16 cellular contexts compared by ENCODE assay signal in the genomic region with DNA sequence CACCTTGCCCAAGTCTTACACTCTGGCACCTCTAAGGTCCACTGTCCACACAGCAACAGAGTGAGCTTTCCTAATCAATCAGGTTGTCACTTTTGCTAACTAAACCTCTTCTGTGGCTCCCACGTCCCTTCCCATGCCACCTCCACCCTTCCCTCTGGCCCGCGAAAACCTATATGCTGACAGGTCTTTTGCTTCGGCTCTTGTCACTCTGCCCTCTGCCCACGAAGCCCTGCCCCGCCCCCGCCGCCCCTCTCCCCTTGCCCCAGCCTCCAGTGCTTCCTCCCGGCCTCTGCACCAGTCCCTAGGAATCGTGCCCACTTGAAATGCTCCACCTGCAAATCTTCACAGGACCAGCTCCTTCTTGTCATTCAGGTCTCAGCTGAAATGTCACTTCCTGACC. TPM values are rescaled to one million over a fixed set of nuclear protein-coding genes. Genes with fewer than 3 reads are reported as not detected.
A peak's percentile ranks its signal among the peaks of the same experiment; 100 is the strongest.
DNase-seq lines count a peak whose midpoint lies in the region; ATAC-seq and TF ChIP-seq lines count a peak whose summit lies in the region.
"Had no signal": no experiment of that assay in that cellular context is flagged by ENCODE, and none has a peak within 500 bp of the region (broad histone marks: within the 10 kb centered on the region; RNA-seq: fewer than 3 reads in every experiment).

No MANE protein-coding gene starts in this region.

- ATAC-seq in natural killer cell treated with Interleukin-12 subunit alpha and Interleukin-12 subunit beta and Interleukin-15 and Interleukin-18, amount 100 ng/mL, for 72 hours: no peak
- ATAC-seq in natural killer cell (no peak), HG03439 (IDR thresholded peaks at IDR 0.05; ENCODE audit: unreplicated experiment) (no peak)
- no peak for ATAC-seq in activated CD8-positive, alpha-beta T cell treated with anti-CD3 and anti-CD28 coated beads for 36 hours
- ATAC-seq: mucosa of descending colon had no signal

- no peaks in the 10 kb centered on the region for H3K27me3 ChIP-seq in mesenchymal stem cell (ENCODE audit: control insufficient read depth in 1 of 2, insufficient read depth in 1 of 2, low read length in 2 of 2)

- no peak for DNase-seq in natural killer cell treated with Interleukin-12 subunit alpha and Interleukin-12 subunit beta and Interleukin-15 and Interleukin-18, amount 100 ng/mL, for 72 hours (ENCODE audit: low spot score)
- DNase-seq in natural killer cell (no peak), mesenchymal stem cell (no peak), cerebellar cortex (ENCODE audit: low spot score) (no peak), OCI-M2 (lab: John Stamatoyannopoulos, UW; ENCODE audit: unreplicated experiment) (no peak), head of caudate nucleus (no peak)
- no peak for DNase-seq in activated CD8-positive, alpha-beta T cell treated with anti-CD3 and anti-CD28 coated beads for 36 hours
- DNase-seq: activated effector memory CD4-positive, alpha-beta T cell treated with Interleukin-2 at 50 U/mL for 16 hours; AML-193; kidney glomerular epithelial cell; mucosa of descending colon; NCI-H1436; NCI-H2227 treated with DMSO at 0.1 percent for 48 hours; SIG-M5 had no signal

- H3K27ac Mint-ChIP-seq in natural killer cell treated with Interleukin-12 subunit alpha and Interleukin-12 subunit beta and Interleukin-15 and Interleukin-18, amount 100 ng/mL, for 72 hours: peak overlapping the region; percentile 42 to 75
- H3K27ac Mint-ChIP-seq in natural killer cell: peak overlapping the region in 1 of 2 donors; percentile 7
- peak overlapping the region; percentile 54 for H3K27ac Mint-ChIP-seq in activated CD8-positive, alpha-beta T cell treated with anti-CD3 and anti-CD28 coated beads for 36 hours
- H3K27ac Mint-ChIP-seq: stimulated activated naive CD8-positive, alpha-beta T cell treated with anti-CD3 and anti-CD28 coated beads, Interleukin-15, Interleukin-2, amounts not matched to agents 100 ng/mL and 50 ng/mL, for 24 hours had no signal

- H3K36me3 Mint-ChIP-seq in natural killer cell treated with Interleukin-12 subunit alpha and Interleukin-12 subunit beta and Interleukin-15 and Interleukin-18, amount 100 ng/mL, for 72 hours: no peaks in the 10 kb centered on the region
- no peaks in the 10 kb centered on the region for H3K36me3 Mint-ChIP-seq in natural killer cell
- H3K36me3 Mint-ChIP-seq in activated CD8-positive, alpha-beta T cell treated with anti-CD3 and anti-CD28 coated beads for 36 hours (ENCODE audit: low read depth): peaks cover 4% of the 10 kb centered on the region

- H3K9me3 ChIP-seq in mesenchymal stem cell (ENCODE audit: control insufficient read depth, low read length): no peaks in the 10 kb centered on the region
- H3K9me3 ChIP-seq: mucosa of descending colon had no signal

- 63% methylated on average over 10 of the region's 10 CpGs for WGBS in mesenchymal stem cell

- H2BK5ac ChIP-seq in mesenchymal stem cell (ENCODE audit: low read depth, low read length, poor library complexity, severe bottlenecking): no peak overlapping the region

- no peaks in the 10 kb centered on the region for H3K36me3 ChIP-seq in mesenchymal stem cell (ENCODE audit: control insufficient read depth in 1 of 2, insufficient read depth in 2 of 2, low read depth in 1 of 2, low read length in 2 of 2)

- intact Hi-C loops in natural killer cell (cut with micrococcal nuclease): no loop called here
- intact Hi-C loops in activated CD8-positive, alpha-beta T cell treated with anti-CD3 and anti-CD28 coated beads for 36 hours (cut with micrococcal nuclease): loop anchor here (10.0 kb wide), 1 partner anchor 133 kb away; no protein-coding TSS in a partner anchor
- intact Hi-C loops in head of caudate nucleus (cut with DNase I): no loop called here

- peaks cover 27 to 29% of the 10 kb centered on the region in 2 donors for H3K4me1 Mint-ChIP-seq in natural killer cell treated with Interleukin-12 subunit alpha and Interleukin-12 subunit beta and Interleukin-15 and Interleukin-18, amount 100 ng/mL, for 72 hours (ENCODE audit: low read depth in 2 of 2)
- peaks cover 27 to 31% of the 10 kb centered on the region in 2 donors for H3K4me1 Mint-ChIP-seq in natural killer cell
- H3K4me1 Mint-ChIP-seq in activated CD8-positive, alpha-beta T cell treated with anti-CD3 and anti-CD28 coated beads for 36 hours (ENCODE audit: low read depth): peaks cover 35% of the 10 kb centered on the region

- peak overlapping the region in 1 of 2 experiments; percentile 73 for H3K4ac ChIP-seq in mesenchymal stem cell (ENCODE audit: low read depth in 1 of 2, low read length in 2 of 2)

- no peak overlapping the region for H4K8ac ChIP-seq in mesenchymal stem cell (ENCODE audit: low read length)

- H2BK12ac ChIP-seq in mesenchymal stem cell (ENCODE audit: low read length in 2 of 2): peak overlapping the region in 1 of 2 experiments; percentile 31

- H3K4me2 ChIP-seq in mesenchymal stem cell (ENCODE audit: low read length, poor library complexity, severe bottlenecking): no peak overlapping the region

- POLR2A ChIA-PET in activated CD8-positive, alpha-beta T cell treated with anti-CD3 and anti-CD28 coated beads for 36 hours (lab: Charles Lee): interaction anchor here (1.2 to 6.2 kb wide), 4 partner anchors 7 to 19 kb away, joined by 3 to 83 read pairs (median 6); partner anchors contain the start of gene TP53BP2

- H3K9me3 Mint-ChIP-seq in natural killer cell treated with Interleukin-12 subunit alpha and Interleukin-12 subunit beta and Interleukin-15 and Interleukin-18, amount 100 ng/mL, for 72 hours: no peaks in the 10 kb centered on the region
- H3K9me3 Mint-ChIP-seq in natural killer cell: no peaks in the 10 kb centered on the region
- H3K9me3 Mint-ChIP-seq in activated CD8-positive, alpha-beta T cell treated with anti-CD3 and anti-CD28 coated beads for 36 hours: no peaks in the 10 kb centered on the region
- H3K9me3 Mint-ChIP-seq: stimulated activated naive CD8-positive, alpha-beta T cell treated with anti-CD3 and anti-CD28 coated beads, Interleukin-15, Interleukin-2, amounts not matched to agents 100 ng/mL and 50 ng/mL, for 24 hours had no signal

- H3K27me3 Mint-ChIP-seq in natural killer cell treated with Interleukin-12 subunit alpha and Interleukin-12 subunit beta and Interleukin-15 and Interleukin-18, amount 100 ng/mL, for 72 hours: no peaks in the 10 kb centered on the region
- no peaks in the 10 kb centered on the region for H3K27me3 Mint-ChIP-seq in natural killer cell (ENCODE audit: low read depth in 2 of 2)
- H3K27me3 Mint-ChIP-seq in activated CD8-positive, alpha-beta T cell treated with anti-CD3 and anti-CD28 coated beads for 36 hours: no peaks in the 10 kb centered on the region
- H3K27me3 Mint-ChIP-seq: stimulated activated naive CD8-positive, alpha-beta T cell treated with anti-CD3 and anti-CD28 coated beads, Interleukin-15, Interleukin-2, amounts not matched to agents 100 ng/mL and 50 ng/mL, for 24 hours had no signal

- no peak overlapping the region for H3K18ac ChIP-seq in mesenchymal stem cell (ENCODE audit: low read depth in 1 of 2, low read length in 2 of 2)

- H3K4me1 ChIP-seq in mesenchymal stem cell (ENCODE audit: control insufficient read depth, insufficient read depth, low read depth, low read length): peaks cover 12% of the 10 kb centered on the region

- H4K91ac ChIP-seq in mesenchymal stem cell (ENCODE audit: low read length): no peak overlapping the region

- H2BK15ac ChIP-seq in mesenchymal stem cell (ENCODE audit: low read depth, poor library complexity, severe bottlenecking): peak overlapping the region; percentile 40

- no peak overlapping the region for H3K9ac ChIP-seq in mesenchymal stem cell (ENCODE audit: low read length)

- H2AK5ac ChIP-seq in mesenchymal stem cell (ENCODE audit: low read length, severe bottlenecking): no peak overlapping the region

- H3K4me3 Mint-ChIP-seq in natural killer cell treated with Interleukin-12 subunit alpha and Interleukin-12 subunit beta and Interleukin-15 and Interleukin-18, amount 100 ng/mL, for 72 hours: peak overlapping the region; percentile 53
- H3K4me3 Mint-ChIP-seq in natural killer cell: no peak overlapping the region
- no peak overlapping the region for H3K4me3 Mint-ChIP-seq in activated CD8-positive, alpha-beta T cell treated with anti-CD3 and anti-CD28 coated beads for 36 hours
- H3K4me3 Mint-ChIP-seq: stimulated activated naive CD8-positive, alpha-beta T cell treated with anti-CD3 and anti-CD28 coated beads, Interleukin-15, Interleukin-2, amounts not matched to agents 100 ng/mL and 50 ng/mL, for 24 hours had no signal

- no peaks in the 10 kb centered on the region for H3K79me1 ChIP-seq in mesenchymal stem cell (replicated peaks; ENCODE audit: low read length, poor library complexity, severe bottlenecking)

- no peak overlapping the region for H3K27ac ChIP-seq in mesenchymal stem cell (ENCODE audit: low read length, poor library complexity, severe bottlenecking)

- H3K4me3 ChIP-seq in mesenchymal stem cell (ENCODE audit: insufficient read depth in 1 of 2, low read depth in 1 of 2, low read length in 2 of 2): no peak overlapping the region
- H3K4me3 ChIP-seq: mucosa of descending colon had no signal

- H3K23ac ChIP-seq in mesenchymal stem cell (ENCODE audit: low read length in 2 of 2): no peak overlapping the region

- H2AFZ ChIP-seq in mesenchymal stem cell (ENCODE audit: low read depth, low read length): no peak overlapping the region

- CTCF ChIA-PET in activated CD8-positive, alpha-beta T cell treated with anti-CD3 and anti-CD28 coated beads for 36 hours (lab: Charles Lee): interaction anchor here (1.8 kb wide), 1 partner anchor 25 kb away, joined by 8 read pairs; no protein-coding TSS in a partner anchor

- TF ChIP-seq CTCF in natural killer cell (IDR thresholded peaks at IDR 0.05): no peak
- no peak for TF ChIP-seq CTCF in activated CD8-positive, alpha-beta T cell treated with anti-CD3 and anti-CD28 coated beads for 36 hours (IDR thresholded peaks at IDR 0.05)

- H3K14ac ChIP-seq in mesenchymal stem cell (ENCODE audit: low read length in 2 of 2): peak overlapping the region in 1 of 2 experiments; percentile 83

- H2BK120ac ChIP-seq in mesenchymal stem cell (ENCODE audit: low read depth, low read length): no peak overlapping the region

RNA-seq across cellular contexts. Expression of gene TP53BP2, which starts 8.1 kb away (rescaled TPM):
- 100 to 1,000 TPM; 122 to 174 TPM for total RNA-seq in natural killer cell treated with Interleukin-12 subunit alpha and Interleukin-12 subunit beta and Interleukin-15 and Interleukin-18, amount 100 ng/mL, for 72 hours
- total RNA-seq in natural killer cell: 10 to 100 TPM; 69.7 to 93.7 (median 78.8) TPM
- 10 to 100 TPM; 28.3 to 34.5 TPM for total RNA-seq in activated CD8-positive, alpha-beta T cell treated with anti-CD3 and anti-CD28 coated beads for 36 hours
- polyA plus RNA-seq in mesenchymal stem cell (2013, experiment 1 of 2): 20.5 TPM
- 20.5 TPM for polyA plus RNA-seq in mesenchymal stem cell (2013, experiment 2 of 2)
